ENCODE assay signal across 20 cellular contexts in the genomic region with DNA sequence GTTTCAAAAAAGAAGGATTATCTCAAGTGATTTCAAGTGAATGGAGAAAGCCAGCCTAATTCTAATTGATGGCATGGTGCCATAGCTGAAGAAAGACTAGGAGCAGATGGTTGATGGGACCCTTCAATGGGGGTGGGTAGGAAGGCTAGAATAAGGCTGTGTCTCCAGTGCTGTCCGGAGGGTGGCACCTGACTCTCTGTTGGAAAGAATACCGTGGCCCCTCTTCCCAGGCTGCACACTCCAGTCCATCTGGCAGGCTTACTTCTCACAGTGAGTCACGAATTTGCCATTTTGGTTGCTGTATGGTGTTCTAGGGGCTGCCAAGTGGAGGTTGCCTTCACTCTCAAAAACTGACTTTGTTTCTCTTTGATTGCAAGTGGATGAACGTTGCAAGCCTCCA. TPM values are rescaled to one million over a fixed set of nuclear protein-coding genes. Genes with fewer than 3 reads are reported as not detected.
"Had no signal": no experiment of that assay in that cellular context is flagged by ENCODE, and none has a peak within 500 bp of the region (broad histone marks: within the 10 kb centered on the region; RNA-seq: fewer than 3 reads in every experiment).

No MANE protein-coding gene starts in this region.

- H3K4me3 Mint-ChIP-seq: activated naive CD8-positive, alpha-beta T cell; activated T-cell treated with anti-CD3 and anti-CD28 coated beads, Interleukin-2, amount 50 U/mL, for 4 hours; dendritic cell treated with granulocyte-macrophage colony-stimulating factor and Interleukin-4, amounts not matched to agents 40 ng/mL and 50 ng/mL, for 4 days; nephron progenitor cell; stimulated activated memory B cell treated with anti-CD40 and anti-IgM and Interleukin-4, amounts not matched to agents 10 μg/mL and 1 μg/mL and 100 μg/mL, for 72 hours had no signal

- H3K36me3 Mint-ChIP-seq: activated naive CD8-positive, alpha-beta T cell; stimulated activated memory B cell treated with anti-CD40 and anti-IgM and Interleukin-4, amounts not matched to agents 10 μg/mL and 1 μg/mL and 100 μg/mL, for 72 hours had no signal

- DNase-seq: activated CD4-positive, alpha-beta T cell treated with anti-CD3 and anti-CD28 coated beads for 1 hour; activated CD4-positive, alpha-beta T cell treated with anti-CD3 and anti-CD28 coated beads, Interleukin-2, amount 50 U/mL, for 48 hours; activated effector memory CD4-positive, alpha-beta T cell treated with anti-CD3 and anti-CD28 coated beads, Interleukin-2, amount 50 U/mL, for 16 hours; activated T-cell treated with anti-CD3 and anti-CD28 coated beads, Interleukin-2, amount 50 U/mL, for 4 hours; amygdala; brain microvascular endothelial cell; left ventricle myocardium superior; mesenchymal stem cell; nephron progenitor cell; psoas muscle; right lobe of liver; stimulated activated CD4-positive, alpha-beta T cell treated with anti-CD3 and anti-CD28 coated beads, Interleukin-1b, Interleukin-23, amount 100 ng/mL, for 48 hours; tibial artery had no signal

- H3K4me1 Mint-ChIP-seq: stimulated activated memory B cell treated with anti-CD40 and anti-IgM and Interleukin-4, amounts not matched to agents 10 μg/mL and 1 μg/mL and 100 μg/mL, for 72 hours had no signal

- H3K9me3 Mint-ChIP-seq: activated T-cell treated with anti-CD3 and anti-CD28 coated beads, Interleukin-2, amount 50 U/mL, for 4 hours; dendritic cell treated with granulocyte-macrophage colony-stimulating factor and Interleukin-4, amounts not matched to agents 40 ng/mL and 50 ng/mL, for 4 days; stimulated activated memory B cell treated with anti-CD40 and anti-IgM and Interleukin-4, amounts not matched to agents 10 μg/mL and 1 μg/mL and 100 μg/mL, for 72 hours had no signal

- H3K27ac Mint-ChIP-seq: activated naive CD8-positive, alpha-beta T cell; dendritic cell treated with granulocyte-macrophage colony-stimulating factor and Interleukin-4, amounts not matched to agents 40 ng/mL and 50 ng/mL, for 4 days; stimulated activated memory B cell treated with anti-CD40 and anti-IgM and Interleukin-4, amounts not matched to agents 10 μg/mL and 1 μg/mL and 100 μg/mL, for 72 hours had no signal

- ATAC-seq: activated T-cell treated with anti-CD3 and anti-CD28 coated beads, Interleukin-2, amount 50 U/mL, for 4 hours; left ventricle myocardium superior; psoas muscle; right lobe of liver; stimulated activated memory B cell treated with anti-CD40 and anti-IgM and Interleukin-4, amounts not matched to agents 10 μg/mL and 1 μg/mL and 100 μg/mL, for 72 hours had no signal

RNA-seq across cellular contexts. Expression of a gene that starts 51.0 kb away (rescaled TPM):
- total RNA-seq: activated T-cell treated with anti-CD3 and anti-CD28 coated beads, Interleukin-2, amount 50 U/mL, for 4 hours; epithelial cell of proximal tubule; hepatocyte; kidney epithelial cell; right lobe of liver; vagina had no signal
- polyA plus RNA-seq: hepatocyte had no signal
